ENCODE assay signal across 8 cellular contexts in genomic region chr11:85182437-85183109, GRCh38.
DNase-seq lines count a peak whose midpoint lies in the region; ATAC-seq lines count a peak whose summit lies in the region.

No MANE protein-coding gene starts in this region.

- intact Hi-C loops in naive thymus-derived CD4-positive, alpha-beta T cell (cut with micrococcal nuclease): no loop called here

- no peak overlapping the region for H3K4me3 Mint-ChIP-seq in naive thymus-derived CD4-positive, alpha-beta T cell

- H3K9me3 ChIP-seq in naive thymus-derived CD4-positive, alpha-beta T cell (ENCODE audit: control insufficient read depth in 2 of 3, low read length in 3 of 3): peaks cover 0 to 4% (median 0%) of the 10 kb centered on the region in 3 experiments

- DNase-seq in DMS53 treated with DMSO at 0.1 percent for 48 hours (lab: John Stamatoyannopoulos, UW; ENCODE audit: unreplicated experiment): peak; percentile 88
- DNase-seq in HT-29 (ENCODE audit: low spot score): peak; percentile 62
- DNase-seq in SW 1271 (lab: John Stamatoyannopoulos, UW): peak; percentile 24 to 73
- DNase-seq in medulla oblongata (ENCODE audit: extremely low spot score): peak; percentile 66
- no peak for DNase-seq in naive thymus-derived CD4-positive, alpha-beta T cell
- no peak for DNase-seq in NOMO-1 (lab: John Stamatoyannopoulos, UW; ENCODE audit: unreplicated experiment in 2 of 2)
- DNase-seq in DMS79 treated with DMSO at 0.1 percent for 48 hours (lab: John Stamatoyannopoulos, UW): no peak

- peaks cover 0 to under 1% (median 0%) of the 10 kb centered on the region in 5 donors for H3K36me3 Mint-ChIP-seq in naive thymus-derived CD4-positive, alpha-beta T cell

- H3K27ac Mint-ChIP-seq in naive thymus-derived CD4-positive, alpha-beta T cell: no peak overlapping the region

- no peak overlapping the region for H3K27ac ChIP-seq in naive thymus-derived CD4-positive, alpha-beta T cell (ENCODE audit: low read depth, low read length)

- no peaks in the 10 kb centered on the region for H3K4me1 Mint-ChIP-seq in naive thymus-derived CD4-positive, alpha-beta T cell

- no peaks in the 10 kb centered on the region for H3K4me1 ChIP-seq in naive thymus-derived CD4-positive, alpha-beta T cell (ENCODE audit: control insufficient read depth in 2 of 2, insufficient read depth in 2 of 2, low read length in 2 of 2)

- no peaks in the 10 kb centered on the region for H3K27me3 Mint-ChIP-seq in naive thymus-derived CD4-positive, alpha-beta T cell

- ATAC-seq in GM19467 (IDR thresholded peaks at IDR 0.05; ENCODE audit: unreplicated experiment): peak; percentile 80
- ATAC-seq in naive thymus-derived CD4-positive, alpha-beta T cell: no peak

- no peak overlapping the region for H3K4me3 ChIP-seq in naive thymus-derived CD4-positive, alpha-beta T cell (ENCODE audit: low read length)

- H3K27me3 ChIP-seq in naive thymus-derived CD4-positive, alpha-beta T cell (ENCODE audit: control insufficient read depth in 2 of 2, insufficient read depth in 2 of 2, low read length in 2 of 2): no peaks in the 10 kb centered on the region

- POLR2A ChIA-PET in naive thymus-derived CD4-positive, alpha-beta T cell (lab: Charles Lee): no interaction called here

- CTCF ChIA-PET in naive thymus-derived CD4-positive, alpha-beta T cell (lab: Charles Lee): no interaction called here

- no peaks in the 10 kb centered on the region for H3K36me3 ChIP-seq in naive thymus-derived CD4-positive, alpha-beta T cell (ENCODE audit: control insufficient read depth in 2 of 3, insufficient read depth in 3 of 3, low read length in 3 of 3)

- peaks cover 0 to 14% (median 4%) of the 10 kb centered on the region in 11 donors for H3K9me3 Mint-ChIP-seq in naive thymus-derived CD4-positive, alpha-beta T cell

Comparison
In these comparisons a context has a peak if more than half of its experiments do, and no peak if none do; other contexts are left out.
1. DNase-seq: peak in DMS53 treated with DMSO at 0.1 percent for 48 hours (single experiment), HT-29 (single experiment), SW 1271 (2 of 2) and medulla oblongata (single experiment); none in naive thymus-derived CD4-positive, alpha-beta T cell (0 of 9), NOMO-1 (0 of 2) and DMS79 treated with DMSO at 0.1 percent for 48 hours (single experiment).